In genomic region chr4:15233626-15234025, GRCh38 we compare ENCODE assay signal across 11 cellular contexts.
A peak's percentile ranks its signal among the peaks of the same experiment; 100 is the strongest.
DNase-seq lines count a peak whose midpoint lies in the region; ATAC-seq and TF ChIP-seq lines count a peak whose summit lies in the region.
"Had no signal": no experiment of that assay in that cellular context is flagged by ENCODE, and none has a peak within 500 bp of the region (broad histone marks: within the 10 kb centered on the region; RNA-seq: fewer than 3 reads in every experiment).

No MANE protein-coding gene starts in this region.

- H3K4me1 ChIP-seq in gastrocnemius medialis, result no peaks in the 10 kb centered on the region

- peak overlapping the region; percentile 58 to 88 (median 84) for H3K27ac Mint-ChIP-seq in brain

- TF ChIP-seq POLR2A in gastrocnemius medialis (IDR thresholded peaks at IDR 0.05), result no peak

- no peaks in the 10 kb centered on the region for H3K27me3 Mint-ChIP-seq in brain

- DNase-seq in gastrocnemius medialis (no peak), NCI-H524 treated with DMSO at 0.1 percent for 48 hours (lab: John Stamatoyannopoulos, UW) (no peak), DMS114 treated with DMSO at 0.1 percent for 48 hours (lab: John Stamatoyannopoulos, UW; ENCODE audit: unreplicated experiment) (no peak), AG08396 (ENCODE audit: low spot score) (no peak)
- DNase-seq in effector CD4-positive, alpha-beta T cell, result no peak
- DNase-seq: NCI-H526 treated with DMSO at 0.1 percent for 48 hours; stimulated activated naive CD4-positive, alpha-beta T cell treated with Interleukin-2 at 50 U/mL for 16 hours had no signal

- H3K27ac ChIP-seq in gastrocnemius medialis, result peak overlapping the region; percentile 19 to 53 (median 38)

- H3K4me3 ChIP-seq in gastrocnemius medialis, result no peak overlapping the region

- in situ Hi-C loops in gastrocnemius medialis (cut with MboI; ENCODE audit: low sequenced_read_pairs in 4 of 4), result loop anchor here in 3 of 4 donors (5.0 to 25.0 kb wide), 3 partner anchors 221 to 429 kb away; partner anchors contain the start of gene FBXL5 (in 1 of the 3)

- intact Hi-C loops in gastrocnemius medialis (cut with DNase I; ENCODE audit: low total_unique reads), result loop anchor here (5.0 to 10.0 kb wide), 2 partner anchors 161 to 419 kb away; no protein-coding TSS in a partner anchor

- H3K9me3 ChIP-seq in gastrocnemius medialis, result no peaks in the 10 kb centered on the region

- H3K4me3 Mint-ChIP-seq in brain, result peak overlapping the region in 2 of 5 experiments; percentile 19 to 49
- H3K4me3 Mint-ChIP-seq: nephron had no signal

- no peaks in the 10 kb centered on the region for H3K27me3 ChIP-seq in gastrocnemius medialis

- H3K9me3 Mint-ChIP-seq in brain, result peaks cover 0 to 2% (median 0%) of the 10 kb centered on the region in 5 experiments
- H3K9me3 Mint-ChIP-seq: nephron had no signal

- TF ChIP-seq CTCF in brain (conservative IDR thresholded peaks at IDR 0.05), result no peak
- no peak for TF ChIP-seq CTCF in gastrocnemius medialis (IDR thresholded peaks at IDR 0.05 in 4 of 5, conservative IDR thresholded peaks at IDR 0.05 in 1 of 5)

- peaks cover 37% of the 10 kb centered on the region for H3K4me1 Mint-ChIP-seq in brain

- H3K36me3 ChIP-seq in gastrocnemius medialis, result no peaks in the 10 kb centered on the region

- ATAC-seq in GM18498 (IDR thresholded peaks at IDR 0.05; ENCODE audit: unreplicated experiment) (peak; percentile 58), HG02885 (IDR thresholded peaks at IDR 0.05; ENCODE audit: poor library complexity, unreplicated experiment) (peak; percentile 31), gastrocnemius medialis (no peak)

- H3K36me3 Mint-ChIP-seq in brain, result no peaks in the 10 kb centered on the region

Comparison
In these comparisons a context has a peak if more than half of its experiments do, and no peak if none do; other contexts are left out.
1. ATAC-seq: peak in GM18498 (single experiment) and HG02885 (single experiment); none in gastrocnemius medialis (0 of 2).